In genomic region chr19:17078920-17079709, GRCh38 we compare ENCODE assay signal across 1 cellular context.
TF ChIP-seq lines count a peak whose summit lies in the region.

No MANE protein-coding gene starts in this region.

TF ChIP-seq in HCT116, 20 proteins besides CTCF, POLR2A, EP300 and RAD21 (continued from another document):
- TF ChIP-seq REST (IDR thresholded peaks at IDR 0.05; ENCODE audit: low read depth) (no peak), TCF7L2 (IDR thresholded peaks at IDR 0.05; ENCODE audit: borderline replicate concordance, extremely low read depth, insufficient read depth, insufficient read length) (no peak), EZH2 (IDR thresholded peaks at IDR 0.05) (no peak), ZBTB33 (IDR thresholded peaks at IDR 0.05; ENCODE audit: extremely low read depth, insufficient replicate concordance, low read length) (no peak), FOSL1 (IDR thresholded peaks at IDR 0.05; ENCODE audit: low read depth) (no peak), EZH2phosphoT487 (IDR thresholded peaks at IDR 0.05; ENCODE audit: borderline replicate concordance) (no peak), CBX3 (IDR thresholded peaks at IDR 0.05; ENCODE audit: low read depth) (no peak)
